In the genomic region with DNA sequence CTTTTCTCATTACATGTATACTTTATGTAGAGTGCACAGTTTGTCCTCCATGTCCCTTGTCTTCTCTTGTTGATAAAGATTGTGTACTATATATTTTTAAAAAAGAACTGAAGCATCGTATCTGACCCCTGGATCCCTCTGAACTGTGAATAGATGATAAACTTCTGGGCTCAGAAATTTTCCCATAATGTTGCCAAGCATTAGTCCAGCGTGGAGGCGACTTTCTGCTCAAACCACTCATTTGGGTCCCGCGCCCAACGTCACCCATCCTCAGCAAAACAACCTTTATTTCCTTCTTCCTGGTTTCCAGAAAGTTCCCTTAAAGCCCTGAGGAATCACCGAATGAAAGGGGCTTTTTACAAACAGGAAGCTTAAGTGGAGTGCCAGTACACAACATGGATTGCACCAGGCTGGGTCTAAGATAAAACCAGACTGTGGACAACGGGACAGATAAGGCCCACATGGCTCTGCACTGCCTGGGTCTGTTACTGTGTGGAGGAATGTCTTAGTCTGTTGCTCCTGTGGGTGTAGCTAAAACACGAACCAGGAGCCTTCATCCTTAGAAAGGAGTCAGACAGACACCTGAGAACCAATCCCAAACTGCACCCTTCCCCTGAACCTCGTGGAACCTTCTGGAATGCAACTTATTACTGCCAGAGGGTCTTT, we compare ENCODE assay signal across 2 cellular contexts.
TF ChIP-seq lines count a peak whose summit lies in the region.

No MANE protein-coding gene starts in this region.

TF ChIP-seq in A549, 52 proteins besides CTCF, POLR2A, EP300 and RAD21:
- no peak for TF ChIP-seq MYC (IDR thresholded peaks at IDR 0.05; ENCODE audit: borderline replicate concordance, low read length)
- TF ChIP-seq CBX2 (IDR thresholded peaks at IDR 0.05; ENCODE audit: borderline replicate concordance, low read depth) = no peak
- no peak for TF ChIP-seq CBX8 (IDR thresholded peaks at IDR 0.05)

TF ChIP-seq in endothelial cell of umbilical vein, 7 proteins besides CTCF, POLR2A, EP300 and RAD21:
- TF ChIP-seq EZH2 (IDR thresholded peaks at IDR 0.05; ENCODE audit: borderline replicate concordance, low read depth, low read length, severe bottlenecking) = no peak
- no peak for TF ChIP-seq MYC (IDR thresholded peaks at IDR 0.05; ENCODE audit: low read depth, low read length)
